Comparison of ENCODE assay signal across 8 cellular contexts in genomic region chr13:32019612-32020233, GRCh38. TPM values are rescaled to one million over a fixed set of nuclear protein-coding genes. Genes with fewer than 3 reads are reported as not detected.
DNase-seq lines count a peak whose midpoint lies in the region; ATAC-seq, FAIRE-seq and TF ChIP-seq lines count a peak whose summit lies in the region.

No MANE protein-coding gene starts in this region.

- no peaks in the 10 kb centered on the region for H3K9me3 Mint-ChIP-seq in astrocyte (ENCODE audit: unreplicated experiment)

- no peak for TF ChIP-seq EP300 in A549 (IDR thresholded peaks at IDR 0.05)

- H3F3A ChIP-seq in smooth muscle cell (ENCODE audit: low read depth): no peaks in the 10 kb centered on the region

- no peak overlapping the region for H3K27ac Mint-ChIP-seq in astrocyte (ENCODE audit: unreplicated experiment)

- H3K9me3 ChIP-seq in A549: no peaks in the 10 kb centered on the region
- no peaks in the 10 kb centered on the region for H3K9me3 ChIP-seq in astrocyte (ENCODE audit: insufficient read depth, low read depth, low read length)
- H3K9me3 ChIP-seq in smooth muscle cell (replicated peaks; ENCODE audit: low read depth): no peaks in the 10 kb centered on the region

- H2AFZ ChIP-seq in astrocyte (ENCODE audit: low read depth, low read length) (no peak overlapping the region), smooth muscle cell (ENCODE audit: low read depth) (no peak overlapping the region)

- H3K27ac ChIP-seq in A549 (no peak overlapping the region), astrocyte (ENCODE audit: low read depth, low read length) (no peak overlapping the region), smooth muscle cell (ENCODE audit: low read depth) (no peak overlapping the region)

- CTCF ChIA-PET in A549 (lab: Yijun Ruan, JAX): interaction anchor here (0.6 to 0.8 kb wide), 2 partner anchors 12 to 21 kb away, joined by 3 read pairs; no protein-coding TSS in a partner anchor

- H3K4me2 ChIP-seq in A549 (no peak overlapping the region), astrocyte (ENCODE audit: low read length) (no peak overlapping the region), smooth muscle cell (no peak overlapping the region)

- TF ChIP-seq CTCF in A549 (IDR thresholded peaks at IDR 0.05) (peak; percentile 48), astrocyte (IDR thresholded peaks at IDR 0.05; ENCODE audit: insufficient read depth, low read depth, low read length) (peak; percentile 88), smooth muscle cell (IDR thresholded peaks at IDR 0.05; ENCODE audit: borderline replicate concordance, insufficient read depth, poor library complexity, severe bottlenecking) (peak; percentile 72)

- H3K27me3 ChIP-seq in astrocyte (ENCODE audit: insufficient read depth, low read length) (no peaks in the 10 kb centered on the region), smooth muscle cell (ENCODE audit: low read depth) (no peaks in the 10 kb centered on the region)

- peak; percentile 64 to 78; a peak in 5 of 6 replicates for ATAC-seq in A549
- ATAC-seq in HG02642 (IDR thresholded peaks at IDR 0.05; ENCODE audit: poor library complexity, unreplicated experiment): peak; percentile 75
- no peak for ATAC-seq in HG03442 (IDR thresholded peaks at IDR 0.05; ENCODE audit: unreplicated experiment)

- no peak for TF ChIP-seq POLR2A in A549 (IDR thresholded peaks at IDR 0.05; ENCODE audit: low read length)

- POLR2A ChIA-PET in A549 (lab: Yijun Ruan, JAX): no interaction called here

- H3K36me3 ChIP-seq in astrocyte (ENCODE audit: insufficient read depth, low read length): no peaks in the 10 kb centered on the region
- H3K36me3 ChIP-seq in smooth muscle cell (ENCODE audit: low read depth): no peaks in the 10 kb centered on the region

- no peaks in the 10 kb centered on the region for H4K20me1 ChIP-seq in astrocyte (ENCODE audit: insufficient read depth, low read length)
- no peaks in the 10 kb centered on the region for H4K20me1 ChIP-seq in smooth muscle cell (ENCODE audit: low read depth)

- H3K79me2 ChIP-seq in astrocyte (ENCODE audit: insufficient read depth, low read length) (no peaks in the 10 kb centered on the region), smooth muscle cell (ENCODE audit: low read depth) (no peaks in the 10 kb centered on the region)

- 13% methylated on average over 6 of the region's 6 CpGs for WGBS in A549 (ENCODE audit: missing lambda C conversion rate)
- WGBS in smooth muscle cell (ENCODE audit: low lambda C conversion rate): 37% methylated on average over 6 of the region's 6 CpGs

- H3K4me3 Mint-ChIP-seq in astrocyte (ENCODE audit: unreplicated experiment): no peak overlapping the region

- H3K4me3 ChIP-seq in A549 (no peak overlapping the region), astrocyte (ENCODE audit: insufficient read depth, low read depth, low read length) (no peak overlapping the region), smooth muscle cell (no peak overlapping the region)

- FAIRE-seq in A549 (lab: Jason Lieb, UNC) (peak; percentile 23), astrocyte (lab: Jason Lieb, UNC) (no peak)

- DNase-seq in A549 (ENCODE audit: low read depth in 1 of 2, low spot score in 1 of 2): peak; percentile 25 to 50
- DNase-seq in GM03348 (ENCODE audit: low spot score): peak; percentile 66
- peak; percentile 42 for DNase-seq in NCI-H526 treated with DMSO at 0.1 percent for 48 hours (lab: John Stamatoyannopoulos, UW)
- peak; percentile 42 for DNase-seq in astrocyte (ENCODE audit: low read depth)
- peak; percentile 21 to 44 for DNase-seq in hippocampal formation (lab: John Stamatoyannopoulos, UW)
- DNase-seq in smooth muscle cell (lab: John Stamatoyannopoulos, UW; ENCODE audit: unreplicated experiment): no peak

- TF ChIP-seq RAD21 in A549 (conservative IDR thresholded peaks at IDR 0.05 in 1 of 2, IDR thresholded peaks at IDR 0.05 in 1 of 2): peak; percentile 44 to 48; a peak in 4 of 5 replicates

- H3K4me1 ChIP-seq in A549 (no peaks in the 10 kb centered on the region), astrocyte (ENCODE audit: insufficient read depth, low read length) (no peaks in the 10 kb centered on the region), smooth muscle cell (ENCODE audit: low read depth) (peaks cover 9% of the 10 kb centered on the region)

- no peak overlapping the region for H3K9ac ChIP-seq in astrocyte (ENCODE audit: low read length)
- no peak overlapping the region for H3K9ac ChIP-seq in smooth muscle cell (ENCODE audit: low read depth)

- H3K36me3 Mint-ChIP-seq in astrocyte (ENCODE audit: low read depth, unreplicated experiment): no peaks in the 10 kb centered on the region

- no peaks in the 10 kb centered on the region for H3K27me3 Mint-ChIP-seq in astrocyte (ENCODE audit: low read depth, unreplicated experiment)

- peaks cover 4% of the 10 kb centered on the region for H3K4me1 Mint-ChIP-seq in astrocyte (ENCODE audit: low read depth, unreplicated experiment)

TF ChIP-seq in A549, 52 proteins besides CTCF, POLR2A, EP300 and RAD21:
- TF ChIP-seq SMC3 (IDR thresholded peaks at IDR 0.05): 0 out of 3 replicates have a peak, but pooled peaks have one; percentile 10
- no peak for TF ChIP-seq ZC3H11A (IDR thresholded peaks at IDR 0.05)

RNA-seq across cellular contexts. Expression of gene FRY, which starts 11.9 kb away (rescaled TPM):
- polyA plus RNA-seq in A549 (2011; rRNA removed) (0.26 and 0.57 TPM in 2 replicates), A549 (2017; fragmentation: RNase III; extraction: RNeasy Plus Mini Kit Qiagen cat#74134 plus additional on column Dnase treatment) (0.08 TPM in 1 of 3 replicates, not detected in the others), smooth muscle cell (0.95 and 1.1 TPM in 2 replicates)
- 0.03 and 0.05 TPM in 2 replicates for polyA plus RNA-seq in A549 (2012; cell fraction: cytosol; rRNA removed)
- 0.01 and 0.07 TPM in 2 replicates for polyA plus RNA-seq in A549 (2012; cell fraction: nucleus; rRNA removed)
- polyA minus RNA-seq in A549 (2011; rRNA and poly(A)+ RNA removed): 0.88 and 1.7 TPM in 2 replicates
- total RNA-seq in astrocyte (4.6 and 5.3 TPM in 2 replicates), smooth muscle cell (1.9 and 3.2 TPM in 2 replicates)
